In the genomic region with DNA sequence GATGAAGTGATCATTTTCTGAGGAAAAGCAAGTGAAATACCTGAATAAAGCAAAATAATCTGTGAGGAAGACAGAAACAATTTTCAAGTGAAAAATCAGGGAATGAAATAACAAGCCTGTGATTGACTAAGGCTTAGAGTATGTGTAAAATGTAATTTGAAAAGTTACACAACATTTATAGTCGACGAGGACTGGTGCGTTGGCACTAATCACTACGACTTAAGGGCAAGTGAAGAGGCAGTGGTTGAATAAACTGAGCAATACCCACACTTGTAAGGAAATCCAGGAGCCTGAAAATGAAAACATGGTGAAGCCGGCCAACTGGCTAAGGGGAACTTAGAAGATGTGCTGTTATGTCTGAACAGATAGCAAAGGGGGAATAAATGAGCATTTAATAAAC, we compare ENCODE assay signal across 1 cellular context.
A peak's percentile ranks its signal among the peaks of the same experiment; 100 is the strongest.
TF ChIP-seq lines count a peak whose summit lies in the region.

No MANE protein-coding gene starts in this region.

TF ChIP-seq in IMR-90, 13 proteins besides CTCF, POLR2A, EP300 and RAD21:
- TF ChIP-seq MAFK (IDR thresholded peaks at IDR 0.05; ENCODE audit: low read depth, low read length) (no peak), RFX5 (IDR thresholded peaks at IDR 0.05; ENCODE audit: low read depth, low read length) (0 out of 2 replicates have a peak, but pooled peaks have one; percentile 46), CEBPB (IDR thresholded peaks at IDR 0.05; ENCODE audit: low read depth, low read length) (peak; percentile 94), NFE2L2 (IDR thresholded peaks at IDR 0.05; ENCODE audit: low read depth, low read length) (no peak)
